Comparison of ENCODE assay signal across 1 cellular context in the genomic region with DNA sequence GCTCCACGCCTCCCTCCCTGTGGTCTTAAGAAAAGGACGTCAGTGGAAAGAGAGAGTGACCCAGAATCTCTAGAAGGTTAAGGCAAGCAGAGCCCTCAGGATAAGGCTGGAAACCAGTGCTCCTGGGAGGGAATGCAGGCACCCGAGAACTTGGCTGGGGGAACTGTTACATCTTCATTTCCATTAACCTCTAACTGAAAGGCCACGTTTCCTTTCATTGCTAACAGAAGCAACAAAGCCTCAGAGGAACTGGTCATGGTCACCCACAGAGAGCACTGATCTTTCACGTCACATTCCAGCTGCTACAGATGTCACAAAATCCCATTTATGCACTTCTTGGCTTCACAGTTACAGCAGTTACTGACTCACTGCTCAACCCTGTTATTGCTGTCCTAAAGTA.
TF ChIP-seq lines count a peak whose summit lies in the region.

No MANE protein-coding gene starts in this region.

TF ChIP-seq in GM12878, 131 proteins besides CTCF, POLR2A, EP300 and RAD21 (continued from another document):
- TF ChIP-seq, protein P1, sequence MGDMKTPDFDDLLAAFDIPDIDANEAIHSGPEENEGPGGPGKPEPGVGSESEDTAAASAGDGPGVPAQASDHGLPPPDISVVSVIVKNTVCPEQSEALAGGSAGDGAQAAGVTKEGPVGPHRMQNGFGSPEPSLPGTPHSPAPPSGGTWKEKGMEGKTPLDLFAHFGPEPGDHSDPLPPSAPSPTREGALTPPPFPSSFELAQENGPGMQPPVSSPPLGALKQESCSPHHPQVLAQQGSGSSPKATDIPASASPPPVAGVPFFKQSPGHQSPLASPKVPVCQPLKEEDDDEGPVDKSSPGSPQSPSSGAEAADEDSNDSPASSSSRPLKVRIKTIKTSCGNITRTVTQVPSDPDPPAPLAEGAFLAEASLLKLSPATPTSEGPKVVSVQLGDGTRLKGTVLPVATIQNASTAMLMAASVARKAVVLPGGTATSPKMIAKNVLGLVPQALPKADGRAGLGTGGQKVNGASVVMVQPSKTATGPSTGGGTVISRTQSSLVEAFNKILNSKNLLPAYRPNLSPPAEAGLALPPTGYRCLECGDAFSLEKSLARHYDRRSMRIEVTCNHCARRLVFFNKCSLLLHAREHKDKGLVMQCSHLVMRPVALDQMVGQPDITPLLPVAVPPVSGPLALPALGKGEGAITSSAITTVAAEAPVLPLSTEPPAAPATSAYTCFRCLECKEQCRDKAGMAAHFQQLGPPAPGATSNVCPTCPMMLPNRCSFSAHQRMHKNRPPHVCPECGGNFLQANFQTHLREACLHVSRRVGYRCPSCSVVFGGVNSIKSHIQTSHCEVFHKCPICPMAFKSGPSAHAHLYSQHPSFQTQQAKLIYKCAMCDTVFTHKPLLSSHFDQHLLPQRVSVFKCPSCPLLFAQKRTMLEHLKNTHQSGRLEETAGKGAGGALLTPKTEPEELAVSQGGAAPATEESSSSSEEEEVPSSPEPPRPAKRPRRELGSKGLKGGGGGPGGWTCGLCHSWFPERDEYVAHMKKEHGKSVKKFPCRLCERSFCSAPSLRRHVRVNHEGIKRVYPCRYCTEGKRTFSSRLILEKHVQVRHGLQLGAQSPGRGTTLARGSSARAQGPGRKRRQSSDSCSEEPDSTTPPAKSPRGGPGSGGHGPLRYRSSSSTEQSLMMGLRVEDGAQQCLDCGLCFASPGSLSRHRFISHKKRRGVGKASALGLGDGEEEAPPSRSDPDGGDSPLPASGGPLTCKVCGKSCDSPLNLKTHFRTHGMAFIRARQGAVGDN (IDR thresholded peaks at IDR 0.05), result no peak
